ENCODE assay signal across 14 cellular contexts in the genomic region with DNA sequence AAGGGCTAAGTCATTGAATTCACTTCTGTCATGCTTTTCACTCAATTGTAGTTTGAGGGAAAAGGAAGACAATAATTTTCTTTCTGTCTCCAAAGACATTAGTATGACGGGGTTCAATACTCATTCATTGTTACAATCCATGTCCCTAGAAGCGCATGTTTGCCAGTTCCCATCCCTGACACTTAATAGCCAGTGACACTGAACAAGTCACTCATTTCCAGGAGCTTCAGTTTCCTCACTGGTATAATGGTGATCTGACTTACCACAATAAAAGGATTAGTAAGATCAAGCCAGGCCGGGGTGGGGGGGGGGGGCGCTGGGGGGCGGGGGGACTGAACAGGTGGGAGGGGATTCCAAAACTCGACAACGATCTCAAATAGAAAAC.
DNase-seq lines count a peak whose midpoint lies in the region; ATAC-seq and TF ChIP-seq lines count a peak whose summit lies in the region.
"Had no signal": no experiment of that assay in that cellular context is flagged by ENCODE, and none has a peak within 500 bp of the region (broad histone marks: within the 10 kb centered on the region; RNA-seq: fewer than 3 reads in every experiment).

No MANE protein-coding gene starts in this region.

- H3K36me3 ChIP-seq in HEK293 (ENCODE audit: control insufficient read depth in 2 of 2, insufficient read depth in 1 of 2, low read length in 2 of 2): no peaks in the 10 kb centered on the region
- H3K36me3 ChIP-seq in endodermal cell (ENCODE audit: control insufficient read depth, insufficient read depth, low read length): no peaks in the 10 kb centered on the region
- H3K36me3 ChIP-seq in psoas muscle (ENCODE audit: insufficient read depth in 1 of 2, low read depth in 1 of 2): no peaks in the 10 kb centered on the region
- H3K36me3 ChIP-seq: MG63 had no signal

- H3K27ac ChIP-seq in HEK293 (ENCODE audit: extremely low read depth, low read depth, low read length) (peak overlapping the region; percentile 83; the same call in 1 of the 2 replicates), endodermal cell (ENCODE audit: low read depth, low read length) (peak overlapping the region; percentile 40), psoas muscle (peak overlapping the region; percentile 14)

- CTCF ChIA-PET in HEK293 (lab: Yijun Ruan, JAX): interaction anchor here (0.6 to 8.6 kb wide), 25 partner anchors 9 to 1003 kb away, joined by 3 to 154 read pairs (median 7); no protein-coding TSS in a partner anchor

- peaks cover 27% of the 10 kb centered on the region for H3K4me1 ChIP-seq in HEK293 (ENCODE audit: control insufficient read depth, insufficient read depth, low read length)
- no peaks in the 10 kb centered on the region for H3K4me1 ChIP-seq in endodermal cell (ENCODE audit: control insufficient read depth, insufficient read depth, low read length)
- H3K4me1 ChIP-seq in psoas muscle: no peaks in the 10 kb centered on the region

- no peak overlapping the region for H3K27ac Mint-ChIP-seq in endodermal cell
- H3K27ac Mint-ChIP-seq: activated CD4-positive, alpha-beta T cell treated with anti-CD3 and anti-CD28 coated beads, Interleukin-2, amount 10 ng/mL, durations not matched to agents 7 days and 5 days; activated T-cell treated with anti-CD3 and anti-CD28 coated beads, Interleukin-2, amount 50 U/mL, for 72 hours; CD14-positive monocyte; T-helper 1 cell treated with Interleukin-12 subunit alpha and Interleukin-12 subunit beta and Interleukin-4 antibody, amounts not matched to agents 30 μg/mL and 1 μg/mL, for 36 hours had no signal

- no peak overlapping the region for H3K4me3 Mint-ChIP-seq in endodermal cell
- H3K4me3 Mint-ChIP-seq: activated CD4-positive, alpha-beta T cell treated with anti-CD3 and anti-CD28 coated beads, Interleukin-2, amount 10 ng/mL, durations not matched to agents 7 days and 5 days; T-helper 1 cell treated with Interleukin-12 subunit alpha and Interleukin-12 subunit beta and Interleukin-4 antibody, amounts not matched to agents 30 μg/mL and 1 μg/mL, for 36 hours had no signal

- no peaks in the 10 kb centered on the region for H3K27me3 Mint-ChIP-seq in endodermal cell (ENCODE audit: insufficient read depth)

- H3K9me3 Mint-ChIP-seq in endodermal cell: no peaks in the 10 kb centered on the region
- H3K9me3 Mint-ChIP-seq: activated CD4-positive, alpha-beta T cell treated with anti-CD3 and anti-CD28 coated beads, Interleukin-2, amount 10 ng/mL, durations not matched to agents 7 days and 5 days; activated T-cell treated with anti-CD3 and anti-CD28 coated beads, Interleukin-2, amount 50 U/mL, for 72 hours; CD14-positive monocyte; T-helper 1 cell treated with Interleukin-12 subunit alpha and Interleukin-12 subunit beta and Interleukin-4 antibody, amounts not matched to agents 30 μg/mL and 1 μg/mL, for 36 hours had no signal

- peak; percentile 12 to 55 (median 34) for ATAC-seq in psoas muscle
- ATAC-seq in HG03565 (IDR thresholded peaks at IDR 0.05; ENCODE audit: unreplicated experiment): no peak

- POLR2A ChIA-PET in HEK293 (lab: Yijun Ruan, JAX): interaction anchor here (0.6 to 1.6 kb wide), 4 partner anchors 102 to 1063 kb away, joined by 3 to 6 read pairs (median 4); no protein-coding TSS in a partner anchor

- peaks cover 14% of the 10 kb centered on the region for H3K4me1 Mint-ChIP-seq in endodermal cell

- H3K36me3 Mint-ChIP-seq in endodermal cell (ENCODE audit: low read depth): no peaks in the 10 kb centered on the region
- H3K36me3 Mint-ChIP-seq: CD14-positive monocyte had no signal

- no peak for TF ChIP-seq CTCF in HEK293 (tag by site-specific recombination; IDR thresholded peaks at IDR 0.05)
- TF ChIP-seq CTCF in endodermal cell (conservative IDR thresholded peaks at IDR 0.05): no peak
- no peak for TF ChIP-seq CTCF in psoas muscle (IDR thresholded peaks at IDR 0.05)

- H3K9ac ChIP-seq in endodermal cell (ENCODE audit: extremely low read depth, low read length, poor library complexity, severe bottlenecking): no peak overlapping the region

- H3K4me3 ChIP-seq in HEK293 (ENCODE audit: low read depth, low read length) (no peak overlapping the region), endodermal cell (ENCODE audit: low read length) (no peak overlapping the region), psoas muscle (no peak overlapping the region)
- H3K4me3 ChIP-seq: MG63 had no signal

- DNase-seq in NCI-H526 treated with DMSO at 0.1 percent for 48 hours (lab: John Stamatoyannopoulos, UW) (peak; percentile 79), endodermal cell (no peak), psoas muscle (no peak), NCI-H446 treated with DMSO at 0.1 percent for 48 hours (lab: John Stamatoyannopoulos, UW) (no peak), NOMO-1 treated with dmso at 0.1 percent for 144 hours (lab: John Stamatoyannopoulos, UW; ENCODE audit: unreplicated experiment) (no peak)
- DNase-seq: activated CD4-positive, alpha-beta T cell treated with anti-CD3 and anti-CD28 coated beads, Interleukin-2, amount 10 ng/mL, durations not matched to agents 7 days and 5 days; activated T-cell treated with anti-CD3 and anti-CD28 coated beads, Interleukin-2, amount 50 U/mL, for 72 hours; MG63; NCI-H2081 treated with DMSO at 0.1 percent for 48 hours; trophoblast cell had no signal

- H3K9me3 ChIP-seq in HEK293 (ENCODE audit: control insufficient read depth, insufficient read depth, low read depth, low read length) (no peaks in the 10 kb centered on the region), endodermal cell (ENCODE audit: control insufficient read depth, low read length) (no peaks in the 10 kb centered on the region), psoas muscle (no peaks in the 10 kb centered on the region)
- H3K9me3 ChIP-seq: MG63 had no signal

- intact Hi-C loops in psoas muscle (cut with DNase I): loop anchor here (1.0 to 5.0 kb wide), 3 partner anchors 67 to 125 kb away; no protein-coding TSS in a partner anchor

- 56 to 100% methylated on average over 1 to 4 of the region's 7 CpGs for WGBS in endodermal cell (ENCODE audit: insufficient coverage in 1 of 2, insufficient read length in 1 of 2), 2 experiments
- WGBS in psoas muscle, 3 donors: 22 to 41% (median 29%) methylated on average over 5 to 7 of the region's 7 CpGs

- no peaks in the 10 kb centered on the region for H3K27me3 ChIP-seq in endodermal cell (ENCODE audit: control insufficient read depth, insufficient read depth, low read length, poor library complexity, severe bottlenecking)
- no peaks in the 10 kb centered on the region for H3K27me3 ChIP-seq in psoas muscle (ENCODE audit: insufficient read depth in 3 of 3, low read length in 2 of 3)
- H3K27me3 ChIP-seq: MG63 had no signal

TF ChIP-seq in HEK293, 187 proteins besides CTCF, POLR2A, EP300 and RAD21:
- TF ChIP-seq HOXC10 (CRISPR knock-in tag; IDR thresholded peaks at IDR 0.05): no peak
- no peak for TF ChIP-seq ZNF791 (tag by site-specific recombination; IDR thresholded peaks at IDR 0.05)
- TF ChIP-seq ZXDB (tag by site-specific recombination; IDR thresholded peaks at IDR 0.05): no peak
- TF ChIP-seq MYNN (tag by site-specific recombination; IDR thresholded peaks at IDR 0.05; ENCODE audit: borderline replicate concordance): no peak
- no peak for TF ChIP-seq ZNF571 (tag by site-specific recombination; IDR thresholded peaks at IDR 0.05)
- no peak for TF ChIP-seq SP3 (tag by site-specific recombination; IDR thresholded peaks at IDR 0.05)
- no peak for TF ChIP-seq ZNF555 (tag by site-specific recombination; conservative IDR thresholded peaks at IDR 0.05)
- TF ChIP-seq ZNF366 (tag by site-specific recombination; conservative IDR thresholded peaks at IDR 0.05): no peak
- no peak for TF ChIP-seq SCRT2 (tag by site-specific recombination; IDR thresholded peaks at IDR 0.05)
- TF ChIP-seq, protein P1, sequence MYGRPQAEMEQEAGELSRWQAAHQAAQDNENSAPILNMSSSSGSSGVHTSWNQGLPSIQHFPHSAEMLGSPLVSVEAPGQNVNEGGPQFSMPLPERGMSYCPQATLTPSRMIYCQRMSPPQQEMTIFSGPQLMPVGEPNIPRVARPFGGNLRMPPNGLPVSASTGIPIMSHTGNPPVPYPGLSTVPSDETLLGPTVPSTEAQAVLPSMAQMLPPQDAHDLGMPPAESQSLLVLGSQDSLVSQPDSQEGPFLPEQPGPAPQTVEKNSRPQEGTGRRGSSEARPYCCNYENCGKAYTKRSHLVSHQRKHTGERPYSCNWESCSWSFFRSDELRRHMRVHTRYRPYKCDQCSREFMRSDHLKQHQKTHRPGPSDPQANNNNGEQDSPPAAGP (tag by site-specific recombination; IDR thresholded peaks at IDR 0.05): no peak
- no peak for TF ChIP-seq ZBTB17 (tag by site-specific recombination; IDR thresholded peaks at IDR 0.05)
- TF ChIP-seq ZNF10 (tag by site-specific recombination; IDR thresholded peaks at IDR 0.05): no peak
- TF ChIP-seq, protein P2, sequence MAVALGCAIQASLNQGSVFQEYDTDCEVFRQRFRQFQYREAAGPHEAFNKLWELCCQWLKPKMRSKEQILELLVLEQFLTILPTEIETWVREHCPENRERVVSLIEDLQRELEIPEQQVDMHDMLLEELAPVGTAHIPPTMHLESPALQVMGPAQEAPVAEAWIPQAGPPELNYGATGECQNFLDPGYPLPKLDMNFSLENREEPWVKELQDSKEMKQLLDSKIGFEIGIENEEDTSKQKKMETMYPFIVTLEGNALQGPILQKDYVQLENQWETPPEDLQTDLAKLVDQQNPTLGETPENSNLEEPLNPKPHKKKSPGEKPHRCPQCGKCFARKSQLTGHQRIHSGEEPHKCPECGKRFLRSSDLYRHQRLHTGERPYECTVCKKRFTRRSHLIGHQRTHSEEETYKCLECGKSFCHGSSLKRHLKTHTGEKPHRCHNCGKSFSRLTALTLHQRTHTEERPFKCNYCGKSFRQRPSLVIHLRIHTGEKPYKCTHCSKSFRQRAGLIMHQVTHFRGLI (tag by site-specific recombination; IDR thresholded peaks at IDR 0.05): no peak
- TF ChIP-seq ZNF140 (tag by site-specific recombination; IDR thresholded peaks at IDR 0.05): no peak
- TF ChIP-seq ZNF391 (tag by site-specific recombination; IDR thresholded peaks at IDR 0.05; ENCODE audit: borderline replicate concordance, low read depth): no peak

Comparison
In these comparisons a context has a peak if more than half of its experiments do, and no peak if none do; other contexts are left out.
1. H3K27ac ChIP-seq: peak in every context shown above with its lines; median percentile 83 in HEK293; 40 in endodermal cell; 14 in psoas muscle.